ENCODE assay signal across 8 cellular contexts in genomic region chr5:69369369-69370121, GRCh38. TPM values are rescaled to one million over a fixed set of nuclear protein-coding genes. Genes with fewer than 3 reads are reported as not detected.
DNase-seq lines count a peak whose midpoint lies in the region; ATAC-seq and TF ChIP-seq lines count a peak whose summit lies in the region.

TSS of gene AK6 (minus strand) at chr5:69369520. CDS start at chr5:69369490, 30 bp downstream.
TSS of gene RAD17 (plus strand) at chr5:69369818. CDS start at chr5:69372209, 2,391 bp downstream.
TSS of gene TAF9 (minus strand) at chr5:69369520. CDS start at chr5:69365737, 3,783 bp downstream.

- intact Hi-C loops in activated T-helper 2 cell treated with anti-CD3 and anti-CD28 coated beads, Interferon-gamma antibody, Interleukin-2, Interleukin-4, amounts not matched to agents 10 μg/mL and 5 μg/mL and 100 μg/mL, durations not matched to agents 14 hours and 24 hours and 36 hours (cut with micrococcal nuclease): loop anchor here (1.0 to 2.0 kb wide), 5 partner anchors 37 to 276 kb away; partner anchors contain the start of genes CCDC125, CCNB1 and CDK7
- intact Hi-C loops in natural killer cell (cut with micrococcal nuclease): loop anchor here (2.0 kb wide), 3 partner anchors 37 to 203 kb away; partner anchors contain the start of genes CCDC125, CCNB1 and CDK7

- ATAC-seq in natural killer cell: peak; percentile 91 to 98 (median 91)

- H3K4me1 Mint-ChIP-seq in activated T-helper 2 cell treated with anti-CD3 and anti-CD28 coated beads, Interferon-gamma antibody, Interleukin-2, Interleukin-4, amounts not matched to agents 10 μg/mL and 5 μg/mL and 100 μg/mL, durations not matched to agents 14 hours and 24 hours and 36 hours (ENCODE audit: low read depth): peaks cover 31% of the 10 kb centered on the region
- H3K4me1 Mint-ChIP-seq in natural killer cell: peaks cover 27% of the 10 kb centered on the region in 2 donors

- H3K27ac Mint-ChIP-seq in activated T-helper 2 cell treated with anti-CD3 and anti-CD28 coated beads, Interferon-gamma antibody, Interleukin-2, Interleukin-4, amounts not matched to agents 10 μg/mL and 5 μg/mL and 100 μg/mL, durations not matched to agents 14 hours and 24 hours and 36 hours: peak within 1 kb of the TSS; percentile 97
- peak within 1 kb of the TSS; percentile 95 to 96 for H3K27ac Mint-ChIP-seq in natural killer cell

- H3K27me3 Mint-ChIP-seq in activated T-helper 2 cell treated with anti-CD3 and anti-CD28 coated beads, Interferon-gamma antibody, Interleukin-2, Interleukin-4, amounts not matched to agents 10 μg/mL and 5 μg/mL and 100 μg/mL, durations not matched to agents 14 hours and 24 hours and 36 hours (ENCODE audit: low read depth): no peaks in the 10 kb centered on the region
- H3K27me3 Mint-ChIP-seq in natural killer cell (ENCODE audit: low read depth in 2 of 2): no peaks in the 10 kb centered on the region

- H3K4me3 Mint-ChIP-seq in activated T-helper 2 cell treated with anti-CD3 and anti-CD28 coated beads, Interferon-gamma antibody, Interleukin-2, Interleukin-4, amounts not matched to agents 10 μg/mL and 5 μg/mL and 100 μg/mL, durations not matched to agents 14 hours and 24 hours and 36 hours (ENCODE audit: low read depth): peak within 1 kb of the TSS; percentile 96
- H3K4me3 Mint-ChIP-seq in natural killer cell: peak within 1 kb of the TSS; percentile 93

- CTCF ChIA-PET in RWPE1 (lab: Yijun Ruan, JAX): interaction anchor here (1.2 to 1.4 kb wide), 2 partner anchors 276 kb away, joined by 5 to 7 read pairs; partner anchors contain the start of gene SLC30A5

- TF ChIP-seq CTCF in LNCaP clone FGC (IDR thresholded peaks at IDR 0.05; ENCODE audit: control insufficient read depth, extremely low read depth, insufficient read depth) (no peak), RWPE1 (conservative IDR thresholded peaks at IDR 0.05; ENCODE audit: low read depth) (no peak), natural killer cell (IDR thresholded peaks at IDR 0.05) (no peak)

- H3K36me3 Mint-ChIP-seq in activated T-helper 2 cell treated with anti-CD3 and anti-CD28 coated beads, Interferon-gamma antibody, Interleukin-2, Interleukin-4, amounts not matched to agents 10 μg/mL and 5 μg/mL and 100 μg/mL, durations not matched to agents 14 hours and 24 hours and 36 hours (ENCODE audit: low read depth): peaks cover 33% of the 10 kb centered on the region
- H3K36me3 Mint-ChIP-seq in natural killer cell: peaks cover 8% of the 10 kb centered on the region

- POLR2A ChIA-PET in RWPE1 (lab: Yijun Ruan, JAX; ENCODE audit: low non-redundant PET): no interaction called here

- DNase-seq in Daoy (ENCODE audit: low read depth) (peak; percentile 96), GOT3 (lab: John Stamatoyannopoulos, UW) (peak; percentile 96), LNCaP clone FGC (ENCODE audit: low read depth) (peak; percentile 77), RWPE1 (ENCODE audit: low spot score) (peak; percentile 93), fibroblast of peridontal ligament (ENCODE audit: extremely low read depth) (peak; percentile 89), natural killer cell (peak; percentile 90)
- peak; percentile 90 for DNase-seq in activated T-helper 2 cell treated with anti-CD3 and anti-CD28 coated beads, Interferon-gamma antibody, Interleukin-2, Interleukin-4, amounts not matched to agents 10 μg/mL and 5 μg/mL and 100 μg/mL, durations not matched to agents 14 hours and 24 hours and 36 hours (ENCODE audit: low spot score)
- peak; percentile 92 for DNase-seq in stimulated activated naive CD4-positive, alpha-beta T cell treated with Interleukin-2 at 50 U/mL for 16 hours (lab: John Stamatoyannopoulos, UW)

- H3K4me3 ChIP-seq in LNCaP clone FGC (ENCODE audit: low read depth, low read length): peak within 1 kb of the TSS; percentile 80

- peak within 1 kb of the TSS; percentile 97 for H3K27ac ChIP-seq in RWPE1

- H3K9me3 Mint-ChIP-seq in activated T-helper 2 cell treated with anti-CD3 and anti-CD28 coated beads, Interferon-gamma antibody, Interleukin-2, Interleukin-4, amounts not matched to agents 10 μg/mL and 5 μg/mL and 100 μg/mL, durations not matched to agents 14 hours and 24 hours and 36 hours: no peaks in the 10 kb centered on the region
- no peaks in the 10 kb centered on the region for H3K9me3 Mint-ChIP-seq in natural killer cell

RNA-seq across cellular contexts. Expression of gene AK6, which starts in this region (rescaled TPM):
- 54.7 and 71.3 TPM in 2 replicates for total RNA-seq in Daoy (2014; rRNA removed; shearing (Covaris generic))
- 59.8 and 60.1 TPM in 2 replicates for total RNA-seq in activated T-helper 2 cell treated with anti-CD3 and anti-CD28 coated beads, Interferon-gamma antibody, Interleukin-2, Interleukin-4, amounts not matched to agents 10 μg/mL and 5 μg/mL and 100 μg/mL, durations not matched to agents 14 hours and 24 hours and 36 hours
- total RNA-seq in natural killer cell: 10 to 100 TPM in 1 of 3 donors, 1 to 10 TPM in 2; 5.8 to 10.8 (median 9.7) TPM

RNA-seq across cellular contexts. Expression of gene RAD17, which starts in this region (rescaled TPM):
- total RNA-seq in Daoy (2014; rRNA removed; shearing (Covaris generic)): 19.8 and 30.9 TPM in 2 replicates
- total RNA-seq in activated T-helper 2 cell treated with anti-CD3 and anti-CD28 coated beads, Interferon-gamma antibody, Interleukin-2, Interleukin-4, amounts not matched to agents 10 μg/mL and 5 μg/mL and 100 μg/mL, durations not matched to agents 14 hours and 24 hours and 36 hours: 24.7 and 28.0 TPM in 2 replicates
- total RNA-seq in natural killer cell: 10 to 100 TPM; 24.4 to 34.3 (median 24.6) TPM

RNA-seq across cellular contexts. Expression of gene TAF9, which starts in this region (rescaled TPM):
- 54.4 and 79.9 TPM in 2 replicates for total RNA-seq in Daoy (2014; rRNA removed; shearing (Covaris generic))
- 58.0 and 63.2 TPM in 2 replicates for total RNA-seq in activated T-helper 2 cell treated with anti-CD3 and anti-CD28 coated beads, Interferon-gamma antibody, Interleukin-2, Interleukin-4, amounts not matched to agents 10 μg/mL and 5 μg/mL and 100 μg/mL, durations not matched to agents 14 hours and 24 hours and 36 hours
- total RNA-seq in natural killer cell: 10 to 100 TPM; 38.3 to 53.8 (median 46.6) TPM

Comparison
In these comparisons a context has a peak if more than half of its experiments do, and no peak if none do; other contexts are left out.
1. Peak in every context shown above with its lines: DNase-seq, ATAC-seq, H3K4me3 ChIP-seq and H3K27ac ChIP-seq.